8 cellular contexts compared by ENCODE assay signal in genomic region chrX:103941201-103941975, GRCh38. TPM values are rescaled to one million over a fixed set of nuclear protein-coding genes. Genes with fewer than 3 reads are reported as not detected.
A peak's percentile ranks its signal among the peaks of the same experiment; 100 is the strongest.
DNase-seq lines count a peak whose midpoint lies in the region; ATAC-seq and TF ChIP-seq lines count a peak whose summit lies in the region.

No MANE protein-coding gene starts in this region.

- no peak overlapping the region for H3K4me3 ChIP-seq in lower lobe of right lung

- TF ChIP-seq CTCF in brain (conservative IDR thresholded peaks at IDR 0.05) (peak; percentile 54 to 68), lower lobe of right lung (IDR thresholded peaks at IDR 0.05) (peak; percentile 31)

- H3K4me1 ChIP-seq in lower lobe of right lung = no peaks in the 10 kb centered on the region

- H3K4me3 Mint-ChIP-seq in brain (no peak overlapping the region), T-helper 17 cell (no peak overlapping the region)

- intact Hi-C loops in lower lobe of right lung (cut with DNase I) = no loop called here

- H3K27ac Mint-ChIP-seq in brain (no peak overlapping the region), T-helper 17 cell (no peak overlapping the region)

- H3K27ac ChIP-seq in lower lobe of right lung = no peak overlapping the region

- ATAC-seq in GM18909 (IDR thresholded peaks at IDR 0.05; ENCODE audit: poor library complexity, unreplicated experiment) = peak; percentile 68
- no peak for ATAC-seq in lower lobe of right lung
- ATAC-seq in T-helper 17 cell = no peak

- H3K36me3 Mint-ChIP-seq in brain = peaks cover 10% of the 10 kb centered on the region
- H3K36me3 Mint-ChIP-seq in T-helper 17 cell (ENCODE audit: low read depth) = no peaks in the 10 kb centered on the region

- H3K4me1 Mint-ChIP-seq in brain = no peaks in the 10 kb centered on the region
- H3K4me1 Mint-ChIP-seq in T-helper 17 cell = peaks cover 21% of the 10 kb centered on the region

- no peaks in the 10 kb centered on the region for H3K9me3 ChIP-seq in lower lobe of right lung
- no peaks in the 10 kb centered on the region for H3K9me3 ChIP-seq in T-helper 17 cell (ENCODE audit: control insufficient read depth, low read length, poor library complexity, severe bottlenecking)

- no peaks in the 10 kb centered on the region for H3K27me3 ChIP-seq in lower lobe of right lung (ENCODE audit: low read depth)

- peaks cover 0 to 16% (median 7%) of the 10 kb centered on the region in 5 experiments for H3K9me3 Mint-ChIP-seq in brain

- H3K27me3 Mint-ChIP-seq in brain = peaks cover 6% of the 10 kb centered on the region
- H3K27me3 Mint-ChIP-seq in T-helper 17 cell = no peaks in the 10 kb centered on the region

- DNase-seq in DMS 273 (lab: John Stamatoyannopoulos, UW; ENCODE audit: unreplicated experiment) (peak; percentile 51), NAMALWA (ENCODE audit: low spot score) (peak; percentile 45), lower lobe of right lung (no peak), T-helper 17 cell (no peak), NCI-H774 (lab: John Stamatoyannopoulos, UW) (no peak)
- no peak for DNase-seq in activated CD4-positive, alpha-beta T cell treated with anti-CD3 and anti-CD28 coated beads, Interleukin-2, amount 50 U/mL, for 48 hours

- H3K36me3 ChIP-seq in lower lobe of right lung = no peaks in the 10 kb centered on the region

RNA-seq across cellular contexts. Expression of gene TMSB15B, which starts 21.0 kb away (rescaled TPM):
- polyA plus RNA-seq in brain (ENCODE audit: insufficient read depth, low read depth, low replicate concordance) = 21.0 TPM
- total RNA-seq in lower lobe of right lung = 1.2 TPM
- total RNA-seq in T-helper 17 cell = 1 to 10 TPM; 7.2 TPM

Comparison
In these comparisons a context has a peak if more than half of its experiments do, and no peak if none do; other contexts are left out.
1. DNase-seq: peak in DMS 273 (single experiment) and NAMALWA (single experiment); none in lower lobe of right lung (single experiment), T-helper 17 cell (0 of 3), NCI-H774 (single experiment) and activated CD4-positive, alpha-beta T cell treated with anti-CD3 and anti-CD28 coated beads, Interleukin-2, amount 50 U/mL, for 48 hours (0 of 2).